Comparison of ENCODE assay signal across 7 cellular contexts in the genomic region with DNA sequence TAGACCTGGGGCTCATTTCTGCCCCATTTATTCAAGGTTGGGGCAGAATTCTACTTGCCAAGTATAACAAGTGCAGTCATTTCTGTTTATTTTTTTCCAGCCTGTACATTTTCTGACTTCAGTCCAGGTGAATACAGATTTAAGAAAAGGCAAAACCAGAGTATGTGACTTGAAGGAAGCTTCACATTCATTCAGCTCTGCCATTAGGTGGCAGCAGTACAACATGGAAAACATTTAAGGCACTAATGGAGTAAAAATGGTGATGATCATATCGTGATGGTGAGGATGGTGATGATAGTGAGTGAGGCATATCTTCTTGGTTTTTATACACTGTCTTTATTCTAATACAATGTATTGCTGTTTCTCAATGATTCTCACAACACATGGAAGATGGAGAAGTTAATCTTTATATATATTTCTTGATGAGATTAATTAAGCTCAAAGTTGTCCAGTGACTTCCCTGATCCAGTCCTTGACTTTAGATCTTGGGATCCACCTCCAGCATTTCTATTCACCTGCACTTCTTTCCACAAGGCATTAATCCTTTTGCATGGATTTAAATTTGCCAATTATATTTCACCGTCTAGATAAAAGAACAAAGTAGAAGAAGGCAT.
DNase-seq lines count a peak whose midpoint lies in the region; ATAC-seq lines count a peak whose summit lies in the region.

No MANE protein-coding gene starts in this region.

- peak; percentile 4 for DNase-seq in GDM1 (lab: John Stamatoyannopoulos, UW)
- DNase-seq in NCI-H526 treated with DMSO at 0.1 percent for 48 hours (lab: John Stamatoyannopoulos, UW) = peak; percentile 27
- DNase-seq in cerebellar cortex (ENCODE audit: low spot score) = peak; percentile 20
- peak; percentile 26 for DNase-seq in middle frontal gyrus (ENCODE audit: extremely low spot score, low spot score)
- DNase-seq in OCI-M2 (lab: John Stamatoyannopoulos, UW; ENCODE audit: unreplicated experiment) = no peak

- ATAC-seq in HG02798 (IDR thresholded peaks at IDR 0.05; ENCODE audit: poor library complexity, unreplicated experiment) (peak; percentile 51), HG02763 (IDR thresholded peaks at IDR 0.05; ENCODE audit: unreplicated experiment) (no peak)
